Comparison of ENCODE assay signal across 11 cellular contexts in genomic region chr16:81900014-81900413, GRCh38.
DNase-seq lines count a peak whose midpoint lies in the region; ATAC-seq, FAIRE-seq and TF ChIP-seq lines count a peak whose summit lies in the region.
"Had no signal": no experiment of that assay in that cellular context is flagged by ENCODE, and none has a peak within 500 bp of the region (broad histone marks: within the 10 kb centered on the region; RNA-seq: fewer than 3 reads in every experiment).

No MANE protein-coding gene starts in this region.

- BruUV-seq in HepG2 (replicated peaks; lab: Mats Ljungman, UMichigan), result no TSS peak

- H3K4me3 ChIP-seq in HepG2 (replicated peaks in 1 of 3; ENCODE audit: insufficient read depth in 1 of 3, low read depth in 2 of 3, low read length in 3 of 3) (no peak overlapping the region), right lobe of liver (no peak overlapping the region), cardiac fibroblast (replicated peaks in 1 of 2; ENCODE audit: low read depth in 2 of 2, low read length in 2 of 2) (no peak overlapping the region), kidney (ENCODE audit: low read length in 2 of 2) (no peak overlapping the region)

- no peak for DNase-seq in HepG2 (ENCODE audit: low spot score)
- DNase-seq in right lobe of liver, result no peak
- DNase-seq in HT-29 (ENCODE audit: low spot score), result peak; percentile 15
- no peak for DNase-seq in cardiac fibroblast (ENCODE audit: low read depth in 2 of 2)
- DNase-seq in iPS-NIHi7 (ENCODE audit: extremely low spot score), result no peak
- DNase-seq in kidney, result no peak
- DNase-seq: CD8-positive, alpha-beta memory T cell; DMS 273 treated with DMSO at 0.1 percent for 48 hours; HCEC 1CT had no signal

- no peak for TF ChIP-seq RAD21 in HepG2 (CRISPR knock-in tag; IDR thresholded peaks at IDR 0.05)

- FAIRE-seq in HepG2 (lab: Jason Lieb, UNC) (no peak), kidney (lab: Jason Lieb, UNC) (no peak)
- FAIRE-seq: H1 had no signal

- H3K27me3 ChIP-seq in HepG2 (ENCODE audit: control insufficient read depth in 1 of 2, insufficient read depth in 2 of 2, low read length in 2 of 2) (peaks cover 0 to 24% of the 10 kb centered on the region in 2 experiments; a peak in 3 of 5 replicates), right lobe of liver (no peaks in the 10 kb centered on the region)

- no peak for TF ChIP-seq CTCF in HepG2 (CRISPR knock-in tag; IDR thresholded peaks at IDR 0.05)
- no peak for TF ChIP-seq CTCF in right lobe of liver (IDR thresholded peaks at IDR 0.05)
- peak; percentile 6 for TF ChIP-seq CTCF in cardiac fibroblast (IDR thresholded peaks at IDR 0.05; ENCODE audit: low read depth, low read length)
- no peak for TF ChIP-seq CTCF in kidney (IDR thresholded peaks at IDR 0.05; ENCODE audit: borderline replicate concordance, extremely low read depth, insufficient read depth)

- H3K9me3 ChIP-seq in HepG2 (ENCODE audit: low read length) (no peaks in the 10 kb centered on the region), right lobe of liver (no peaks in the 10 kb centered on the region), kidney (ENCODE audit: control insufficient read depth in 1 of 2, low read length in 2 of 2) (no peaks in the 10 kb centered on the region)

- no peak overlapping the region for H2AFZ ChIP-seq in HepG2 (ENCODE audit: low read length)

- POLR2A ChIA-PET in HepG2 (lab: Yijun Ruan, JAX), result no interaction called here

- TF ChIP-seq EP300 in HepG2 (IDR thresholded peaks at IDR 0.05; ENCODE audit: low read depth in 2 of 2, low read length in 2 of 2) (no peak), HepG2 (CRISPR knock-in tag; IDR thresholded peaks at IDR 0.05; ENCODE audit: borderline replicate concordance) (no peak)

- intact Hi-C loops in HepG2 (cut with micrococcal nuclease; ENCODE audit: unreplicated experiment), result no loop called here
- intact Hi-C loops in right lobe of liver (cut with DNase I), result no loop called here
- intact Hi-C loops in kidney (cut with DNase I), result no loop called here

- WGBS in HepG2 (ENCODE audit: low lambda C conversion rate), result 33% methylated on average over 3 of the region's 3 CpGs
- 89% methylated on average over 2 of the region's 3 CpGs for WGBS in right lobe of liver (ENCODE audit: insufficient coverage, low coverage, low lambda C conversion rate, missing lambda C conversion rate)

- no peaks in the 10 kb centered on the region for H4K20me1 ChIP-seq in HepG2 (ENCODE audit: insufficient read depth, low read length)

- H3K27ac ChIP-seq in HepG2 (ENCODE audit: extremely low read length, insufficient read depth, low read length) (no peak overlapping the region), right lobe of liver (no peak overlapping the region), kidney (ENCODE audit: low read depth in 2 of 2, low read length in 2 of 2) (no peak overlapping the region)

- TF ChIP-seq POLR2A in HepG2 (IDR thresholded peaks at IDR 0.05; ENCODE audit: insufficient read depth in 1 of 2, low read depth in 2 of 2, low read length in 2 of 2), result no peak
- no peak for TF ChIP-seq POLR2A in right lobe of liver (IDR thresholded peaks at IDR 0.05)

- no peaks in the 10 kb centered on the region for H3K4me1 ChIP-seq in HepG2 (ENCODE audit: insufficient read depth, low read length)
- H3K4me1 ChIP-seq in right lobe of liver, result peaks cover 0 to 3% (median 0%) of the 10 kb centered on the region in 4 donors
- peaks cover 0 to 2% of the 10 kb centered on the region in 2 donors for H3K4me1 ChIP-seq in kidney (ENCODE audit: control insufficient read depth in 1 of 2, insufficient read depth in 1 of 2, low read depth in 1 of 2, low read length in 2 of 2)

- no peak overlapping the region for H3K4me2 ChIP-seq in HepG2 (ENCODE audit: low read depth, low read length)

- ATAC-seq in HepG2, result 0 out of 3 replicates have a peak, but pooled peaks have one; percentile 34
- ATAC-seq in right lobe of liver, result no peak
- ATAC-seq in HG02981 (IDR thresholded peaks at IDR 0.05; ENCODE audit: unreplicated experiment), result no peak

- no peak overlapping the region for H3K9ac ChIP-seq in HepG2 (ENCODE audit: insufficient read depth, low read depth, low read length)
- H3K9ac ChIP-seq in kidney (ENCODE audit: low read length in 2 of 2), result no peak overlapping the region

- H3K79me2 ChIP-seq in HepG2 (ENCODE audit: insufficient read depth, low read length), result no peaks in the 10 kb centered on the region

- H3K36me3 ChIP-seq in HepG2 (replicated peaks in 1 of 2; ENCODE audit: control insufficient read depth in 1 of 2, insufficient read depth in 2 of 2, low read length in 2 of 2) (no peaks in the 10 kb centered on the region), right lobe of liver (no peaks in the 10 kb centered on the region), kidney (ENCODE audit: control insufficient read depth in 1 of 2, insufficient read depth in 2 of 2, low read length in 2 of 2) (peaks cover 16 to 34% of the 10 kb centered on the region in 2 donors)

- CTCF ChIA-PET in HepG2 (lab: Yijun Ruan, JAX; ENCODE audit: low intra/inter-chr PET ratio, low total read pairs), result no interaction called here

- in situ Hi-C loops in HepG2 (cut with HindIII; ENCODE audit: extremely low pct_ligation_motif_present, low pct_unique_long_range_greater_than_20kb), result no loop called here

TF ChIP-seq in HepG2, 621 proteins besides CTCF, POLR2A, EP300 and RAD21:
- TF ChIP-seq CEBPZ (IDR thresholded peaks at IDR 0.05; ENCODE audit: low read length), result no peak
- TF ChIP-seq IKZF4 (CRISPR knock-in tag; IDR thresholded peaks at IDR 0.05; ENCODE audit: borderline replicate concordance, low read depth, not compliant biosample characterization), result no peak
- peak; percentile 45; the same call in 1 of the 2 replicates for TF ChIP-seq MNT (IDR thresholded peaks at IDR 0.05)
- TF ChIP-seq NR2F6 (IDR thresholded peaks at IDR 0.05), result peak; percentile 54; the same call in 1 of the 2 replicates
- TF ChIP-seq NR2F6 (CRISPR knock-in tag; IDR thresholded peaks at IDR 0.05), result no peak
TF ChIP-seq in HepG2: peak in this region for 2.
